In the genomic region with DNA sequence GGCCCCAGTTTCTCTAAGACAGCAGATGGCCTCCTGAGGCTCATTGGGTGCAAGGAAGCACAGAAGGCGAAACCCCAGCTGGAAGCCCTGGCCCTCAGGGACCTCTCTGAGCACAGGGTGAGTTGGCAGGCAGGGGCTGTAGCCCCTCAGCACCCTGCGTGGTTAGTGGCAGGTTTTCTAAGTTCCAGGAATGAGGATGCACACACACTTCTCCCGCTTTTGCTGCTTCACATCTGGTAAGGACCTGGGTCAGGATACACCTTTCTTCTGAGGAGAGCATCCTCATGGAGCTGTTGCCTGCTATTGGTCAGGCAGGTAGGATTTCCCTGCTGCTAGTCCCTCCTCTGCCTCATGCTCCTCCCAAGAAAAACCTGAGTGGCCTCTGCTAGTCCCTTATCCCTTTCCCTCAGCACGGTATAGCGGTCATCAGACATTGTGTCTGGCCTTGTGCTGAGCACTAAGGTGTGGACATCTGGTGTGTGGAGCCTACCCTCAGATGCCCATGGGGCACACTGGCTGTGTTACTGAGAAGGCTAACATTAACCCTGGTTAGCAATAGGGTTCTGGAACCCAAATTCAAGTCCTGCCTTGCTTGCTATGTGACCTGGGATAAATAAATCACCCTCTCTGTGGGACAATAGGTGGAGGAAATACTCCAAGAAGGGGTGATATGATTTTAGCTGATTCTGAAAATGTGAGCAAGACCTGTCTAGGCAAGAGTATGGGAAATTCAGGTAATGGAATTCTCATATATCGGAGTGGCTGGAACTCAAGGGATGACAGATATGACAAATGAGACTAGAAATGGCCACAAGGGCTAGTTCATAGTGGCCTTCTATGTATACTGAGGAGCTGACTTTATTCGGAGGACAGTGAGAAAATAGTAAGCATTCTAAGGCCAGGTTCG, we compare ENCODE assay signal across 10 cellular contexts. TPM values are rescaled to one million over a fixed set of nuclear protein-coding genes. Genes with fewer than 3 reads are reported as not detected.
DNase-seq lines count a peak whose midpoint lies in the region; ATAC-seq and TF ChIP-seq lines count a peak whose summit lies in the region.
"Had no signal": no experiment of that assay in that cellular context is flagged by ENCODE, and none has a peak within 500 bp of the region (broad histone marks: within the 10 kb centered on the region; RNA-seq: fewer than 3 reads in every experiment).

No MANE protein-coding gene starts in this region.

- peak overlapping the region; percentile 88 for H3K4me3 Mint-ChIP-seq in activated CD4-positive, alpha-beta T cell treated with anti-CD3 and anti-CD28 coated beads for 36 hours
- peak overlapping the region; percentile 94 for H3K4me3 Mint-ChIP-seq in activated T-helper 17 cell treated with anti-CD3 and anti-CD28 coated beads, Interleukin-2, amount 50 U/mL, for 72 hours
- H3K4me3 Mint-ChIP-seq in glutamatergic neuron (ENCODE audit: unreplicated experiment), result peak overlapping the region; percentile 83
- peak overlapping the region; percentile 91 to 94 for H3K4me3 Mint-ChIP-seq in stimulated activated naive B cell treated with anti-CD40 and anti-IgM and Interleukin-4, amounts not matched to agents 10 μg/mL and 1 μg/mL and 100 μg/mL, for 72 hours

- no peak for DNase-seq in activated CD4-positive, alpha-beta T cell treated with anti-CD3 and anti-CD28 coated beads for 36 hours
- no peak for DNase-seq in activated CD4-positive, alpha-beta T cell treated with anti-CD3 and anti-CD28 coated beads, Interleukin-2, amount 50 U/mL, for 4 hours
- DNase-seq in glutamatergic neuron, result no peak
- no peak for DNase-seq in stimulated activated naive B cell treated with anti-CD40 and anti-IgM and Interleukin-4, amounts not matched to agents 10 μg/mL and 1 μg/mL and 100 μg/mL, for 72 hours
- no peak for DNase-seq in GM10266 (ENCODE audit: extremely low spot score)
- DNase-seq in T-helper 9 cell, result no peak
- DNase-seq: COR-L47, NCI-H1048 had no signal

- no peak for TF ChIP-seq CTCF in glutamatergic neuron (IDR thresholded peaks at IDR 0.05; ENCODE audit: partially characterized antibody, unreplicated experiment)
- no peak for TF ChIP-seq CTCF in GM10266 (IDR thresholded peaks at IDR 0.05; ENCODE audit: control insufficient read depth, insufficient read depth, low read depth, missing control alignments)

- H3K4me1 Mint-ChIP-seq in activated CD4-positive, alpha-beta T cell treated with anti-CD3 and anti-CD28 coated beads for 36 hours, result peaks cover 23% of the 10 kb centered on the region
- peaks cover 13% of the 10 kb centered on the region for H3K4me1 Mint-ChIP-seq in activated T-helper 17 cell treated with anti-CD3 and anti-CD28 coated beads, Interleukin-2, amount 50 U/mL, for 72 hours
- peaks cover 10% of the 10 kb centered on the region for H3K4me1 Mint-ChIP-seq in glutamatergic neuron (ENCODE audit: low read depth, unreplicated experiment)
- peaks cover 21 to 37% of the 10 kb centered on the region in 2 donors for H3K4me1 Mint-ChIP-seq in stimulated activated naive B cell treated with anti-CD40 and anti-IgM and Interleukin-4, amounts not matched to agents 10 μg/mL and 1 μg/mL and 100 μg/mL, for 72 hours

- H3K27me3 Mint-ChIP-seq in activated CD4-positive, alpha-beta T cell treated with anti-CD3 and anti-CD28 coated beads for 36 hours, result peaks cover 4% of the 10 kb centered on the region
- no peaks in the 10 kb centered on the region for H3K27me3 Mint-ChIP-seq in activated T-helper 17 cell treated with anti-CD3 and anti-CD28 coated beads, Interleukin-2, amount 50 U/mL, for 72 hours
- peaks cover 5% of the 10 kb centered on the region for H3K27me3 Mint-ChIP-seq in glutamatergic neuron (ENCODE audit: unreplicated experiment)
- H3K27me3 Mint-ChIP-seq in stimulated activated naive B cell treated with anti-CD40 and anti-IgM and Interleukin-4, amounts not matched to agents 10 μg/mL and 1 μg/mL and 100 μg/mL, for 72 hours, result peaks cover 4 to 8% of the 10 kb centered on the region in 2 donors

- H3K27ac Mint-ChIP-seq in activated CD4-positive, alpha-beta T cell treated with anti-CD3 and anti-CD28 coated beads for 36 hours, result peak overlapping the region; percentile 88
- peak overlapping the region; percentile 87 for H3K27ac Mint-ChIP-seq in activated T-helper 17 cell treated with anti-CD3 and anti-CD28 coated beads, Interleukin-2, amount 50 U/mL, for 72 hours
- no peak overlapping the region for H3K27ac Mint-ChIP-seq in glutamatergic neuron (ENCODE audit: unreplicated experiment)
- peak overlapping the region; percentile 92 for H3K27ac Mint-ChIP-seq in stimulated activated naive B cell treated with anti-CD40 and anti-IgM and Interleukin-4, amounts not matched to agents 10 μg/mL and 1 μg/mL and 100 μg/mL, for 72 hours

- H3K36me3 Mint-ChIP-seq in activated CD4-positive, alpha-beta T cell treated with anti-CD3 and anti-CD28 coated beads for 36 hours (ENCODE audit: low read depth), result peaks cover 2% of the 10 kb centered on the region
- H3K36me3 Mint-ChIP-seq in activated T-helper 17 cell treated with anti-CD3 and anti-CD28 coated beads, Interleukin-2, amount 50 U/mL, for 72 hours (ENCODE audit: low read depth), result no peaks in the 10 kb centered on the region
- H3K36me3 Mint-ChIP-seq in glutamatergic neuron (ENCODE audit: unreplicated experiment), result no peaks in the 10 kb centered on the region
- peaks cover 0 to 2% of the 10 kb centered on the region in 2 donors for H3K36me3 Mint-ChIP-seq in stimulated activated naive B cell treated with anti-CD40 and anti-IgM and Interleukin-4, amounts not matched to agents 10 μg/mL and 1 μg/mL and 100 μg/mL, for 72 hours

- H3K9me3 Mint-ChIP-seq in activated CD4-positive, alpha-beta T cell treated with anti-CD3 and anti-CD28 coated beads for 36 hours (ENCODE audit: low read depth), result no peaks in the 10 kb centered on the region
- no peaks in the 10 kb centered on the region for H3K9me3 Mint-ChIP-seq in activated T-helper 17 cell treated with anti-CD3 and anti-CD28 coated beads, Interleukin-2, amount 50 U/mL, for 72 hours
- H3K9me3 Mint-ChIP-seq in glutamatergic neuron (ENCODE audit: unreplicated experiment), result peaks cover 7% of the 10 kb centered on the region
- no peaks in the 10 kb centered on the region for H3K9me3 Mint-ChIP-seq in stimulated activated naive B cell treated with anti-CD40 and anti-IgM and Interleukin-4, amounts not matched to agents 10 μg/mL and 1 μg/mL and 100 μg/mL, for 72 hours

- POLR2A ChIA-PET in activated CD4-positive, alpha-beta T cell treated with anti-CD3 and anti-CD28 coated beads for 36 hours (lab: Charles Lee), result no interaction called here

- intact Hi-C loops in activated CD4-positive, alpha-beta T cell treated with anti-CD3 and anti-CD28 coated beads for 36 hours (cut with DNase I, micrococcal nuclease), result loop anchor here in 1 of 2 experiments (1.0 to 10.0 kb wide), 3 partner anchors 74 to 661 kb away; a partner anchor contains a TSS

- no peak for ATAC-seq in activated CD4-positive, alpha-beta T cell treated with anti-CD3 and anti-CD28 coated beads for 36 hours
- ATAC-seq in activated T-helper 17 cell treated with anti-CD3 and anti-CD28 coated beads, Interleukin-2, amount 50 U/mL, for 72 hours (replicated peaks), result no peak
- no peak for ATAC-seq in stimulated activated naive B cell treated with anti-CD40 and anti-IgM and Interleukin-4, amounts not matched to agents 10 μg/mL and 1 μg/mL and 100 μg/mL, for 72 hours (replicated peaks)
- ATAC-seq in GM21447 (IDR thresholded peaks at IDR 0.05; ENCODE audit: unreplicated experiment), result no peak

- CTCF ChIA-PET in activated CD4-positive, alpha-beta T cell treated with anti-CD3 and anti-CD28 coated beads for 36 hours (lab: Charles Lee), result interaction anchor here (0.5 to 1.9 kb wide), 5 partner anchors 15 to 105 kb away, joined by 3 to 6 read pairs (median 3); no protein-coding TSS in a partner anchor

RNA-seq across cellular contexts. Expression of a gene that starts 1.6 kb away (rescaled TPM):
- total RNA-seq in activated CD4-positive, alpha-beta T cell treated with anti-CD3 and anti-CD28 coated beads for 36 hours, result 1 to 10 TPM in 1 of 2 experiments, under 1 TPM in 1; 0.66 to 1.1 TPM
- total RNA-seq in activated T-helper 17 cell treated with anti-CD3 and anti-CD28 coated beads, Interleukin-2, amount 50 U/mL, for 72 hours, result under 1 TPM; 0.58 to 0.93 TPM
- total RNA-seq in glutamatergic neuron (ENCODE audit: unreplicated experiment), result 0.37 TPM

RNA-seq across cellular contexts. Expression of a gene that starts 38.3 kb away (rescaled TPM):
- under 1 TPM; 0.21 to 0.23 TPM for total RNA-seq in activated CD4-positive, alpha-beta T cell treated with anti-CD3 and anti-CD28 coated beads for 36 hours
- total RNA-seq in activated T-helper 17 cell treated with anti-CD3 and anti-CD28 coated beads, Interleukin-2, amount 50 U/mL, for 72 hours, result not detected
- total RNA-seq in glutamatergic neuron (ENCODE audit: unreplicated experiment), result 81.6 TPM

Comparison
In these comparisons a context has a peak if more than half of its experiments do, and no peak if none do; other contexts are left out.
1. RNA of a gene that starts 38.3 kb away (total RNA-seq): 81.6 TPM in glutamatergic neuron (single experiment); 0.21 to 0.23 TPM in activated CD4-positive, alpha-beta T cell treated with anti-CD3 and anti-CD28 coated beads for 36 hours and not detected in activated T-helper 17 cell treated with anti-CD3 and anti-CD28 coated beads, Interleukin-2, amount 50 U/mL, for 72 hours; every median in the first group is over 10 times any median in the second.
2. Peak in every context shown above with its lines, with median percentiles within 50 percentile points of each other: H3K4me3 Mint-ChIP-seq.